ENCODE assay signal across 8 cellular contexts in the genomic region with DNA sequence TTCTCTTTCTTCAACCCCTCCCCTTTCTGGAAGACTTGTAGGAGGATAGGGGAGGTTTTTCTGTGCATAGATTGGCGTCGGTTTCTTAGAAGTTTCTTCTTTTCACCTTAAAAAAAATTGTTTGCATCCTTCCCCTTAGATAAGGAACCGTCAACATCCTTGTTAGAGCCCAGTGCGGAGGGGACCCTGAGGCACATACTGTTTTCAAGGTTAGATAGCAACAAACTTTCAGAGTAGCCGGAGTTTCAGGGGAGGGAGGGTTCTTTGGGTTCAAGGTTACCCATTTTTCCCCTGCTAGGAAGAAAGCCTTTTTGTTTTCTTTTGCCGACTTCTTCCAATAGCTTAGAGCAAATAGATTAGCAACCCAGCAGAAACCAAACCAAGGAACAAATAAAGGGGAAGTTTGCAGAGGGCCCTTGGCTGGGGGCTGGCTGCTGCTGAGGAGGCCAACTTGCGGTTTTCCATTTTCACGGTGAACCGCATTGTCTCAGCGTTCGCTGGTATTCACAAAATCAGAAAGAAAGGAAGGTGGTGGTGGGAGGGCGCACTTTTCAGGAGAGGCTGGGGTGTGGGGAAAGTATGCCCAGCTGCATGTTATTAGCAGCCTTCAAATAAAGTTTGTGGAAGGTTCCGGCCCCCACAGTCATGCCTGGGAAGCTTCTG. TPM values are rescaled to one million over a fixed set of nuclear protein-coding genes. Genes with fewer than 3 reads are reported as not detected.
DNase-seq lines count a peak whose midpoint lies in the region; ATAC-seq, FAIRE-seq and TF ChIP-seq lines count a peak whose summit lies in the region.

No MANE protein-coding gene starts in this region.

- no peak overlapping the region for H2AK5ac ChIP-seq in H1 (ENCODE audit: low read depth, low read length)

- peak; percentile 54 for ATAC-seq in HG02870 (IDR thresholded peaks at IDR 0.05; ENCODE audit: unreplicated experiment)

- no peak overlapping the region for H4K8ac ChIP-seq in H1 (ENCODE audit: extremely low read depth, insufficient read depth, low read length)

- POLR2A ChIA-PET in H1 (lab: Charles Lee; ENCODE audit: partially characterized antibody) = interaction anchor here (0.7 to 1.3 kb wide), 6 partner anchors 9 to 81 kb away, joined by 3 to 5 read pairs (median 3); no protein-coding TSS in a partner anchor

- peak in 1 of 3 experiments; percentile 3; a peak in 1 of 4 replicates for TF ChIP-seq CTCF in H1 (IDR thresholded peaks at IDR 0.05; ENCODE audit: control extremely low read depth in 1 of 3, insufficient read depth in 1 of 3, low read depth in 1 of 3, low read length in 3 of 3)

- H3K9me3 ChIP-seq in H1 (ENCODE audit: insufficient read depth in 2 of 2, low read depth in 1 of 2, low read length in 1 of 2) = no peaks in the 10 kb centered on the region

- WGBS in H1 (ENCODE audit: extremely low coverage in 1 of 2, insufficient coverage in 1 of 2, insufficient read length in 1 of 2, insufficient replicate concordance in 2 of 2, low coverage in 1 of 2, low lambda C conversion rate in 2 of 2, missing lambda C conversion rate in 1 of 2), 2 experiments = 29% methylated on average over 13 of the region's 13 CpGs; no CpG with 5 or more reads in 1 of the 2 experiments

- no peak for TF ChIP-seq RAD21 in H1 (IDR thresholded peaks at IDR 0.05 in 1 of 2, conservative IDR thresholded peaks at IDR 0.05 in 1 of 2; ENCODE audit: low read depth in 2 of 2, low read length in 2 of 2)

- H3K18ac ChIP-seq in H1 (ENCODE audit: extremely low read depth, low read length) = no peak overlapping the region

- H2BK120ac ChIP-seq in H1 (replicated peaks; ENCODE audit: low read depth, low read length) = no peak overlapping the region

- H3K4me1 ChIP-seq in H1 (replicated peaks in 1 of 4; ENCODE audit: control insufficient read depth in 3 of 4, insufficient read depth in 4 of 4, low read length in 3 of 4) = peaks cover 15 to 39% (median 21%) of the 10 kb centered on the region in 4 experiments

- H3K9ac ChIP-seq in H1 (replicated peaks in 1 of 4; ENCODE audit: extremely low read depth in 1 of 4, low read depth in 3 of 4, low read length in 3 of 4) = no peak overlapping the region

- H2BK15ac ChIP-seq in H1 (ENCODE audit: low read length) = no peak overlapping the region

- H3K79me2 ChIP-seq in H1 (ENCODE audit: control insufficient read depth in 1 of 2, insufficient read depth in 2 of 2, low read length in 2 of 2) = peaks cover 3 to 49% of the 10 kb centered on the region in 2 experiments

- no peak overlapping the region for H4K91ac ChIP-seq in H1 (replicated peaks; ENCODE audit: insufficient read length, low read length)

- no peaks in the 10 kb centered on the region for H3K23me2 ChIP-seq in H1 (ENCODE audit: low read depth, low read length)

- H3K4me3 ChIP-seq in H1 (ENCODE audit: extremely low read depth in 1 of 4, insufficient read depth in 2 of 4, low read depth in 3 of 4, low read length in 4 of 4) = peak overlapping the region in 1 of 4 experiments; percentile 3; a peak in 2 of 8 replicates

- H2BK5ac ChIP-seq in H1 (ENCODE audit: low read depth, low read length) = no peak overlapping the region

- H3K56ac ChIP-seq in H1 (replicated peaks; ENCODE audit: insufficient read length, low read depth, low read length) = no peak overlapping the region

- H2BK12ac ChIP-seq in H1 (ENCODE audit: low read depth, low read length) = no peak overlapping the region

- peaks cover 27 to 37% of the 10 kb centered on the region in 2 experiments for H4K20me1 ChIP-seq in H1 (replicated peaks in 1 of 2; ENCODE audit: control insufficient read depth in 1 of 2, insufficient read depth in 2 of 2, low read length in 2 of 2)

- no peak overlapping the region for H3K23ac ChIP-seq in H1 (ENCODE audit: insufficient read length)

- no peaks in the 10 kb centered on the region for H3K27me3 ChIP-seq in H1 (replicated peaks in 1 of 4; ENCODE audit: control insufficient read depth in 3 of 4, extremely low read depth in 1 of 4, insufficient read depth in 3 of 4, low read length in 3 of 4)

- no peak overlapping the region for H3K27ac ChIP-seq in H1 (ENCODE audit: low read depth, low read length)

- H3K4ac ChIP-seq in H1 (replicated peaks; ENCODE audit: insufficient read length, low read depth, low read length) = no peak overlapping the region

- no peak overlapping the region for H3K14ac ChIP-seq in H1 (ENCODE audit: insufficient read length)

- no peak for TF ChIP-seq POLR2A in H1 (IDR thresholded peaks at IDR 0.05; ENCODE audit: control extremely low read depth in 1 of 2, low read depth in 2 of 2, low read length in 2 of 2)

- H3K79me1 ChIP-seq in H1 (ENCODE audit: low read depth, low read length) = peaks cover 24% of the 10 kb centered on the region

- no peak for TF ChIP-seq EP300 in H1 (IDR thresholded peaks at IDR 0.05; ENCODE audit: borderline replicate concordance in 1 of 2, low read depth in 2 of 2, low read length in 2 of 2)

- no peak overlapping the region for H2AFZ ChIP-seq in H1 (ENCODE audit: low read length)

- peak overlapping the region; percentile 17 to 43 for H3K4me2 ChIP-seq in H1 (ENCODE audit: insufficient read depth in 1 of 2, low read depth in 2 of 2, low read length in 2 of 2)

- no peak for FAIRE-seq in H1 (lab: Jason Lieb, UNC)

- no peak overlapping the region for H2BK20ac ChIP-seq in H1 (ENCODE audit: low read length)

- peak; percentile 82 for DNase-seq in GDM1 (lab: John Stamatoyannopoulos, UW)
- DNase-seq in UCSD-AML1 (lab: John Stamatoyannopoulos, UW; ENCODE audit: unreplicated experiment) = peak; percentile 77
- DNase-seq in H1 (ENCODE audit: low read depth in 1 of 2, low spot score in 2 of 2) = no peak
- peak; percentile 4 to 15 for DNase-seq in stimulated activated CD8-positive, alpha-beta memory T cell treated with anti-CD3 and anti-CD28 coated beads, Interleukin-15, amount 100 ng/mL, for 4 hours (ENCODE audit: low read depth in 2 of 2)
- no peak for DNase-seq in SK-N-DZ (ENCODE audit: low spot score)
- DNase-seq in cortex of kidney (lab: John Stamatoyannopoulos, UW) = no peak
- no peak for DNase-seq in T1000 (lab: John Stamatoyannopoulos, UW)

- H4K5ac ChIP-seq in H1 (ENCODE audit: insufficient read length, low read depth, low read length) = no peak overlapping the region

- H3K36me3 ChIP-seq in H1 (ENCODE audit: control insufficient read depth in 2 of 4, insufficient read depth in 4 of 4, low read length in 3 of 4) = peaks cover 0 to 7% (median 0%) of the 10 kb centered on the region in 4 experiments; a peak in 1 of 8 replicates

- CTCF ChIA-PET in H1 (lab: Charles Lee; ENCODE audit: partially characterized antibody) = interaction anchor here (0.5 to 2.6 kb wide), 8 partner anchors 24 to 339 kb away, joined by 3 to 8 read pairs (median 3); no protein-coding TSS in a partner anchor

TF ChIP-seq in H1, 55 proteins besides CTCF, POLR2A, EP300 and RAD21:
- TF ChIP-seq SP4 (IDR thresholded peaks at IDR 0.05; ENCODE audit: low read length) = no peak
- no peak for TF ChIP-seq SP1 (IDR thresholded peaks at IDR 0.05; ENCODE audit: low read depth, low read length)
- TF ChIP-seq HDAC6 (IDR thresholded peaks at IDR 0.05; ENCODE audit: low read depth, low read length) = no peak
- no peak for TF ChIP-seq CREB1 (IDR thresholded peaks at IDR 0.05)
- no peak for TF ChIP-seq RXRA (IDR thresholded peaks at IDR 0.05; ENCODE audit: insufficient read depth, low read depth, low read length)
- no peak for TF ChIP-seq KDM1A (IDR thresholded peaks at IDR 0.05; ENCODE audit: borderline replicate concordance, low read length)
- no peak for TF ChIP-seq ASH2L (IDR thresholded peaks at IDR 0.05; ENCODE audit: low read length)
- no peak for TF ChIP-seq NRF1 (IDR thresholded peaks at IDR 0.05; ENCODE audit: low read depth, low read length)
- no peak for TF ChIP-seq CHD1 (IDR thresholded peaks at IDR 0.05; ENCODE audit: low read depth, low read length)
- no peak for TF ChIP-seq CTBP2 (IDR thresholded peaks at IDR 0.05; ENCODE audit: borderline replicate concordance, insufficient read depth, insufficient read length, low read length)
- no peak for TF ChIP-seq CHD2 (IDR thresholded peaks at IDR 0.05; ENCODE audit: low read length)
- no peak for TF ChIP-seq BRCA1 (IDR thresholded peaks at IDR 0.05; ENCODE audit: low read depth, low read length)
- TF ChIP-seq HDAC2 (IDR thresholded peaks at IDR 0.05; ENCODE audit: borderline replicate concordance in 1 of 2, low read depth in 2 of 2, low read length in 2 of 2) = no peak
- TF ChIP-seq, protein P1, sequence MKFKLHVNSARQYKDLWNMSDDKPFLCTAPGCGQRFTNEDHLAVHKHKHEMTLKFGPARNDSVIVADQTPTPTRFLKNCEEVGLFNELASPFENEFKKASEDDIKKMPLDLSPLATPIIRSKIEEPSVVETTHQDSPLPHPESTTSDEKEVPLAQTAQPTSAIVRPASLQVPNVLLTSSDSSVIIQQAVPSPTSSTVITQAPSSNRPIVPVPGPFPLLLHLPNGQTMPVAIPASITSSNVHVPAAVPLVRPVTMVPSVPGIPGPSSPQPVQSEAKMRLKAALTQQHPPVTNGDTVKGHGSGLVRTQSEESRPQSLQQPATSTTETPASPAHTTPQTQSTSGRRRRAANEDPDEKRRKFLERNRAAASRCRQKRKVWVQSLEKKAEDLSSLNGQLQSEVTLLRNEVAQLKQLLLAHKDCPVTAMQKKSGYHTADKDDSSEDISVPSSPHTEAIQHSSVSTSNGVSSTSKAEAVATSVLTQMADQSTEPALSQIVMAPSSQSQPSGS (IDR thresholded peaks at IDR 0.05; ENCODE audit: low read length) = no peak
- no peak for TF ChIP-seq SP2 (IDR thresholded peaks at IDR 0.05; ENCODE audit: low read length)
- no peak for TF ChIP-seq TBP (IDR thresholded peaks at IDR 0.05; ENCODE audit: low read depth, low read length)

RNA-seq across cellular contexts. Expression of a gene that starts 28.8 kb away (rescaled TPM):
- total RNA-seq in H1 (2021; fragmentation: NEBNext Ultra II Directional; extraction: Animal tissue kit (Norgen Biotek cat#: 25700)) = 73.1 and 80.6 TPM in 2 replicates
- 36.7 and 50.7 TPM in 2 replicates for polyA plus RNA-seq in H1 (2011; rRNA removed)
- 42.1 TPM for polyA plus RNA-seq in H1 (2011; cell fraction: cytosol; rRNA removed)
- 128 TPM for polyA plus RNA-seq in H1 (2011; cell fraction: nucleus; rRNA removed)
- polyA plus RNA-seq in H1 (2012, experiment 1 of 2) = 44.3 to 54.1 TPM (median 46.9 TPM) in 4 replicates
- 9.0 TPM for polyA plus RNA-seq in H1 (2012, experiment 2 of 2)
- polyA plus RNA-seq in H1 (2013, experiment 1 of 2) = 27.9 TPM
- polyA plus RNA-seq in H1 (2013, experiment 2 of 2) = 25.3 TPM
- polyA minus RNA-seq in H1 (2011; rRNA and poly(A)+ RNA removed) = 115 and 134 TPM in 2 replicates
- 52.1 TPM for polyA minus RNA-seq in H1 (2011; cell fraction: cytosol; rRNA and poly(A)+ RNA removed)
- polyA minus RNA-seq in H1 (2011; cell fraction: nucleus; rRNA and poly(A)+ RNA removed) = 164 TPM
- 24.2 and 32.3 TPM in 2 replicates for polyA plus RNA-seq in SK-N-DZ (2014; cell fraction: cytosol; rRNA removed)
- polyA plus RNA-seq in SK-N-DZ (2014; cell fraction: nucleus; rRNA removed) = 19.7 and 28.7 TPM in 2 replicates

Comparison
In these comparisons a context has a peak if more than half of its experiments do, and no peak if none do; other contexts are left out.
1. DNase-seq: peak in GDM1 (single experiment), UCSD-AML1 (single experiment) and stimulated activated CD8-positive, alpha-beta memory T cell treated with anti-CD3 and anti-CD28 coated beads, Interleukin-15, amount 100 ng/mL, for 4 hours (2 of 2); none in H1 (0 of 2), SK-N-DZ (single experiment), cortex of kidney (single experiment) and T1000 (single experiment).